ENCODE assay signal across 16 cellular contexts in genomic region chr12:88132387-88132786, GRCh38. TPM values are rescaled to one million over a fixed set of nuclear protein-coding genes. Genes with fewer than 3 reads are reported as not detected.
DNase-seq lines count a peak whose midpoint lies in the region; FAIRE-seq and TF ChIP-seq lines count a peak whose summit lies in the region.
"Had no signal": no experiment of that assay in that cellular context is flagged by ENCODE, and none has a peak within 500 bp of the region (broad histone marks: within the 10 kb centered on the region; RNA-seq: fewer than 3 reads in every experiment).

No MANE protein-coding gene starts in this region.

- no peak overlapping the region for H3K14ac ChIP-seq in H1 (ENCODE audit: insufficient read length)
- H3K14ac ChIP-seq in trophoblast cell (ENCODE audit: low read length): no peak overlapping the region

- CTCF ChIA-PET in H1 (lab: Charles Lee; ENCODE audit: partially characterized antibody): interaction anchor here (1.6 kb wide), 1 partner anchor 13 kb away, joined by 3 read pairs; no protein-coding TSS in a partner anchor

- H2AFZ ChIP-seq in Karpas-422 (ENCODE audit: low read length): no peak overlapping the region
- no peak overlapping the region for H2AFZ ChIP-seq in H1 (ENCODE audit: low read length)
- H2AFZ ChIP-seq in trophoblast cell (ENCODE audit: insufficient read depth, low read length, poor library complexity): no peak overlapping the region

- FAIRE-seq in H1 (lab: Jason Lieb, UNC): no peak

- no peak overlapping the region for H4K8ac ChIP-seq in H1 (ENCODE audit: extremely low read depth, insufficient read depth, low read length)
- no peak overlapping the region for H4K8ac ChIP-seq in trophoblast cell (ENCODE audit: low read depth, low read length)

- no peaks in the 10 kb centered on the region for H3K27me3 ChIP-seq in Karpas-422 (ENCODE audit: low read length)
- no peaks in the 10 kb centered on the region for H3K27me3 ChIP-seq in H1 (replicated peaks in 1 of 4; ENCODE audit: control insufficient read depth in 3 of 4, extremely low read depth in 1 of 4, insufficient read depth in 3 of 4, low read length in 3 of 4)
- H3K27me3 ChIP-seq in right atrium auricular region: no peaks in the 10 kb centered on the region
- no peaks in the 10 kb centered on the region for H3K27me3 ChIP-seq in trophoblast cell (ENCODE audit: insufficient read depth, low read length)
- H3K27me3 ChIP-seq: BLaER1 had no signal

- peak overlapping the region; percentile 63 for H3K27ac ChIP-seq in Karpas-422 (ENCODE audit: low read length)
- no peak overlapping the region for H3K27ac ChIP-seq in H1 (ENCODE audit: low read depth, low read length)
- no peak overlapping the region for H3K27ac ChIP-seq in right atrium auricular region
- no peak overlapping the region for H3K27ac ChIP-seq in trophoblast cell (ENCODE audit: low read depth, low read length)
- H3K27ac ChIP-seq: 22Rv1, BLaER1 had no signal

- no peak overlapping the region for H4K5ac ChIP-seq in H1 (ENCODE audit: insufficient read length, low read depth, low read length)

- no peaks in the 10 kb centered on the region for H3K27me3 Mint-ChIP-seq in neural crest cell (ENCODE audit: low read depth)

- TF ChIP-seq EP300 in H1 (IDR thresholded peaks at IDR 0.05; ENCODE audit: borderline replicate concordance in 1 of 2, low read depth in 2 of 2, low read length in 2 of 2): no peak

- H3K79me2 ChIP-seq in Karpas-422 (ENCODE audit: low read length): peaks cover 10% of the 10 kb centered on the region
- H3K79me2 ChIP-seq in H1 (ENCODE audit: control insufficient read depth in 1 of 2, insufficient read depth in 2 of 2, low read length in 2 of 2): no peaks in the 10 kb centered on the region
- H3K79me2 ChIP-seq in trophoblast cell (ENCODE audit: control insufficient read depth, insufficient read depth, low read length, poor library complexity): no peaks in the 10 kb centered on the region

- H3K9me3 Mint-ChIP-seq in neural crest cell: no peaks in the 10 kb centered on the region

- H2AK5ac ChIP-seq in H1 (ENCODE audit: low read depth, low read length) (no peak overlapping the region), trophoblast cell (ENCODE audit: low read length) (no peak overlapping the region)

- H3K4ac ChIP-seq in H1 (replicated peaks; ENCODE audit: insufficient read length, low read depth, low read length) (no peak overlapping the region), trophoblast cell (ENCODE audit: low read depth, low read length) (no peak overlapping the region)

- H4K20me1 ChIP-seq in Karpas-422 (ENCODE audit: insufficient read depth, low read depth, low read length): no peaks in the 10 kb centered on the region
- H4K20me1 ChIP-seq in H1 (replicated peaks in 1 of 2; ENCODE audit: control insufficient read depth in 1 of 2, insufficient read depth in 2 of 2, low read length in 2 of 2): no peaks in the 10 kb centered on the region
- H4K20me1 ChIP-seq: BLaER1 had no signal

- no peak overlapping the region for H2BK15ac ChIP-seq in H1 (ENCODE audit: low read length)

- H3K23ac ChIP-seq in H1 (ENCODE audit: insufficient read length) (no peak overlapping the region), trophoblast cell (ENCODE audit: low read length) (no peak overlapping the region)

- no peak overlapping the region for H3K4me3 Mint-ChIP-seq in neural crest cell

- H2BK12ac ChIP-seq in H1 (ENCODE audit: low read depth, low read length) (no peak overlapping the region), trophoblast cell (ENCODE audit: low read length) (no peak overlapping the region)

- no peak overlapping the region for H3K18ac ChIP-seq in H1 (ENCODE audit: extremely low read depth, low read length)
- no peak overlapping the region for H3K18ac ChIP-seq in trophoblast cell (ENCODE audit: low read length)

- peaks cover 11% of the 10 kb centered on the region for H3K36me3 Mint-ChIP-seq in neural crest cell (ENCODE audit: low read depth)

- H3K9me3 ChIP-seq in Karpas-422 (ENCODE audit: low read length): no peaks in the 10 kb centered on the region
- no peaks in the 10 kb centered on the region for H3K9me3 ChIP-seq in H1 (ENCODE audit: insufficient read depth in 2 of 2, low read depth in 1 of 2, low read length in 1 of 2)
- no peaks in the 10 kb centered on the region for H3K9me3 ChIP-seq in right atrium auricular region
- H3K9me3 ChIP-seq in trophoblast cell (ENCODE audit: insufficient read depth, low read depth, low read length): no peaks in the 10 kb centered on the region
- H3K9me3 ChIP-seq: BLaER1 had no signal

- no peak overlapping the region for H3K56ac ChIP-seq in H1 (replicated peaks; ENCODE audit: insufficient read length, low read depth, low read length)

- no peak for TF ChIP-seq POLR2A in H1 (IDR thresholded peaks at IDR 0.05; ENCODE audit: control extremely low read depth in 1 of 2, low read depth in 2 of 2, low read length in 2 of 2)

- POLR2A ChIA-PET in H1 (lab: Charles Lee; ENCODE audit: partially characterized antibody): interaction anchor here (0.5 kb wide), 1 partner anchor 492 kb away, joined by 3 read pairs; no protein-coding TSS in a partner anchor

- H3K4me3 ChIP-seq in Karpas-422 (ENCODE audit: low read length): no peak overlapping the region
- H3K4me3 ChIP-seq in H1 (ENCODE audit: extremely low read depth in 1 of 4, insufficient read depth in 2 of 4, low read depth in 3 of 4, low read length in 4 of 4): no peak overlapping the region
- no peak overlapping the region for H3K4me3 ChIP-seq in right atrium auricular region
- H3K4me3 ChIP-seq in trophoblast cell (ENCODE audit: low read depth, low read length): no peak overlapping the region
- H3K4me3 ChIP-seq: BLaER1 had no signal

- H3K9ac ChIP-seq in Karpas-422 (ENCODE audit: low read length) (no peak overlapping the region), H1 (replicated peaks in 1 of 4; ENCODE audit: extremely low read depth in 1 of 4, low read depth in 3 of 4, low read length in 3 of 4) (no peak overlapping the region), trophoblast cell (ENCODE audit: low read length) (no peak overlapping the region)
- H3K9ac ChIP-seq: BLaER1 had no signal

- H2BK5ac ChIP-seq in H1 (ENCODE audit: low read depth, low read length) (no peak overlapping the region), trophoblast cell (ENCODE audit: low read depth, low read length, poor library complexity) (no peak overlapping the region)

- H4K12ac ChIP-seq in trophoblast cell (ENCODE audit: low read depth, low read length): no peak overlapping the region

- DNase-seq in DMS53 (lab: John Stamatoyannopoulos, UW): peak; percentile 28
- DNase-seq in DMS53 treated with DMSO at 0.1 percent for 48 hours (lab: John Stamatoyannopoulos, UW; ENCODE audit: unreplicated experiment): no peak
- DNase-seq in Karpas-422: no peak
- no peak for DNase-seq in H1 (ENCODE audit: low read depth in 1 of 2, low spot score in 2 of 2)
- no peak for DNase-seq in neural crest cell (ENCODE audit: low read depth, low spot score)
- DNase-seq in right atrium auricular region (ENCODE audit: low spot score): no peak
- no peak for DNase-seq in GM03348 (ENCODE audit: low spot score)
- no peak for DNase-seq in trophoblast cell
- DNase-seq: DMS 273 treated with DMSO at 0.1 percent for 48 hours, NCI-H1092 treated with DMSO at 0.1 percent for 48 hours, NCI-H1694 treated with DMSO at 0.1 percent for 48 hours, NCI-H446, NCI-H748 treated with DMSO at 0.1 percent for 48 hours, Right ventricle myocardium superior had no signal

- H3K36me3 ChIP-seq in Karpas-422 (ENCODE audit: insufficient read depth, low read length): peaks cover 30% of the 10 kb centered on the region
- peaks cover 0 to 4% (median 0%) of the 10 kb centered on the region in 4 experiments; a peak in 1 of 8 replicates for H3K36me3 ChIP-seq in H1 (ENCODE audit: control insufficient read depth in 2 of 4, insufficient read depth in 4 of 4, low read length in 3 of 4)
- H3K36me3 ChIP-seq in right atrium auricular region: peaks cover 11% of the 10 kb centered on the region
- no peaks in the 10 kb centered on the region for H3K36me3 ChIP-seq in trophoblast cell (ENCODE audit: control insufficient read depth in 1 of 2, insufficient read depth in 2 of 2, low read length in 2 of 2)

- TF ChIP-seq CTCF in H1 (IDR thresholded peaks at IDR 0.05; ENCODE audit: control extremely low read depth in 1 of 3, insufficient read depth in 1 of 3, low read depth in 1 of 3, low read length in 3 of 3) (no peak), neural crest cell (conservative IDR thresholded peaks at IDR 0.05) (no peak), right atrium auricular region (IDR thresholded peaks at IDR 0.05) (no peak)

- no peak for TF ChIP-seq RAD21 in H1 (IDR thresholded peaks at IDR 0.05 in 1 of 2, conservative IDR thresholded peaks at IDR 0.05 in 1 of 2; ENCODE audit: low read depth in 2 of 2, low read length in 2 of 2)

- H3K79me1 ChIP-seq in H1 (ENCODE audit: low read depth, low read length) (no peaks in the 10 kb centered on the region), trophoblast cell (ENCODE audit: low read length) (no peaks in the 10 kb centered on the region)

- H4K91ac ChIP-seq in H1 (replicated peaks; ENCODE audit: insufficient read length, low read length) (no peak overlapping the region), trophoblast cell (ENCODE audit: low read depth, low read length) (no peak overlapping the region)

- H3K23me2 ChIP-seq in H1 (ENCODE audit: low read depth, low read length): no peaks in the 10 kb centered on the region

- H3K4me1 Mint-ChIP-seq in neural crest cell: no peaks in the 10 kb centered on the region

- H2BK120ac ChIP-seq in H1 (replicated peaks; ENCODE audit: low read depth, low read length): no peak overlapping the region
- no peak overlapping the region for H2BK120ac ChIP-seq in trophoblast cell (ENCODE audit: insufficient read depth, low read length, poor library complexity)

- H3K4me2 ChIP-seq in Karpas-422 (ENCODE audit: low read depth, low read length, poor library complexity, severe bottlenecking): no peak overlapping the region
- no peak overlapping the region for H3K4me2 ChIP-seq in H1 (ENCODE audit: insufficient read depth in 1 of 2, low read depth in 2 of 2, low read length in 2 of 2)
- H3K4me2 ChIP-seq in trophoblast cell (ENCODE audit: low read length): no peak overlapping the region
- H3K4me2 ChIP-seq: BLaER1 had no signal

- no peak overlapping the region for H2BK20ac ChIP-seq in H1 (ENCODE audit: low read length)

- H3K27ac Mint-ChIP-seq in neural crest cell (ENCODE audit: unreplicated experiment): peak overlapping the region; percentile 6

- H3K4me1 ChIP-seq in Karpas-422 (ENCODE audit: low read length) (0 out of 2 replicates have a peak, but pooled peaks cover 3% of the 10 kb centered on the region), H1 (replicated peaks in 1 of 4; ENCODE audit: control insufficient read depth in 3 of 4, insufficient read depth in 4 of 4, low read length in 3 of 4) (no peaks in the 10 kb centered on the region), right atrium auricular region (no peaks in the 10 kb centered on the region), trophoblast cell (ENCODE audit: control insufficient read depth in 1 of 2, insufficient read depth in 2 of 2, low read length in 2 of 2) (no peaks in the 10 kb centered on the region)
- H3K4me1 ChIP-seq: BLaER1 had no signal

- no peaks in the 10 kb centered on the region for H3K9me2 ChIP-seq in Karpas-422 (replicated peaks; ENCODE audit: insufficient read depth, low read length)

RNA-seq across cellular contexts. Expression of gene CEP290, which starts 9.5 kb away (rescaled TPM):
- total RNA-seq in Karpas-422 (2014; rRNA removed; shearing (Covaris generic); ENCODE audit: low replicate concordance): 17.7 and 30.6 TPM in 2 replicates
- total RNA-seq in H1 (2021; fragmentation: NEBNext Ultra II Directional; extraction: Animal tissue kit (Norgen Biotek cat#: 25700)): 5.9 and 6.3 TPM in 2 replicates
- 2.1 and 3.5 TPM in 2 replicates for polyA plus RNA-seq in H1 (2011; rRNA removed)
- 3.1 TPM for polyA plus RNA-seq in H1 (2011; cell fraction: cytosol; rRNA removed)
- polyA plus RNA-seq in H1 (2011; cell fraction: nucleus; rRNA removed): 7.8 TPM
- polyA plus RNA-seq in H1 (2012, experiment 1 of 2): 3.1 to 6.0 TPM (median 4.0 TPM) in 4 replicates
- 0.13 TPM for polyA plus RNA-seq in H1 (2012, experiment 2 of 2)
- polyA plus RNA-seq in H1 (2013, experiment 1 of 2): 5.9 TPM
- 5.4 TPM for polyA plus RNA-seq in H1 (2013, experiment 2 of 2)
- 1.3 and 2.7 TPM in 2 replicates for polyA minus RNA-seq in H1 (2011; rRNA and poly(A)+ RNA removed)
- 2.1 TPM for polyA minus RNA-seq in H1 (2011; cell fraction: cytosol; rRNA and poly(A)+ RNA removed)
- polyA minus RNA-seq in H1 (2011; cell fraction: nucleus; rRNA and poly(A)+ RNA removed): 17.8 TPM
- total RNA-seq in neural crest cell (25.5 and 27.5 TPM in 2 replicates), right atrium auricular region (1 to 10 TPM; 5.9 to 8.7 TPM)
- polyA plus RNA-seq in trophoblast cell (2013): 9.4 and 9.8 TPM in 2 replicates

RNA-seq across cellular contexts. Expression of gene TMTC3, which starts 9.7 kb away (rescaled TPM):
- 5.6 and 16.6 TPM in 2 replicates for total RNA-seq in Karpas-422 (2014; rRNA removed; shearing (Covaris generic); ENCODE audit: low replicate concordance)
- 44.6 and 45.1 TPM in 2 replicates for total RNA-seq in H1 (2021; fragmentation: NEBNext Ultra II Directional; extraction: Animal tissue kit (Norgen Biotek cat#: 25700))
- 4.8 and 7.0 TPM in 2 replicates for polyA plus RNA-seq in H1 (2011; rRNA removed)
- 6.6 TPM for polyA plus RNA-seq in H1 (2011; cell fraction: cytosol; rRNA removed)
- 4.7 TPM for polyA plus RNA-seq in H1 (2011; cell fraction: nucleus; rRNA removed)
- polyA plus RNA-seq in H1 (2012, experiment 1 of 2): 6.2 to 12.4 TPM (median 8.1 TPM) in 4 replicates
- 1.1 TPM for polyA plus RNA-seq in H1 (2012, experiment 2 of 2)
- 31.7 TPM for polyA plus RNA-seq in H1 (2013, experiment 1 of 2)
- polyA plus RNA-seq in H1 (2013, experiment 2 of 2): 35.3 TPM
- polyA minus RNA-seq in H1 (2011; rRNA and poly(A)+ RNA removed): 59.2 and 98.0 TPM in 2 replicates
- 28.5 TPM for polyA minus RNA-seq in H1 (2011; cell fraction: cytosol; rRNA and poly(A)+ RNA removed)
- 56.3 TPM for polyA minus RNA-seq in H1 (2011; cell fraction: nucleus; rRNA and poly(A)+ RNA removed)
- total RNA-seq in neural crest cell (20.6 and 23.6 TPM in 2 replicates), right atrium auricular region (10 to 100 TPM in 1 of 2 donors, 1 to 10 TPM in 1; 9.9 to 11.8 TPM)
- 19.1 and 21.4 TPM in 2 replicates for polyA plus RNA-seq in trophoblast cell (2013)
